In genomic region chr10:30816144-30816811, GRCh38 we compare ENCODE assay signal across 24 cellular contexts.
A peak's percentile ranks its signal among the peaks of the same experiment; 100 is the strongest.
DNase-seq lines count a peak whose midpoint lies in the region; ATAC-seq, FAIRE-seq and TF ChIP-seq lines count a peak whose summit lies in the region.
"Had no signal": no experiment of that assay in that cellular context is flagged by ENCODE, and none has a peak within 500 bp of the region (broad histone marks: within the 10 kb centered on the region; RNA-seq: fewer than 3 reads in every experiment).

No MANE protein-coding gene starts in this region.

- peaks cover 35 to 55% (median 50%) of the 10 kb centered on the region in 3 donors for H3K4me1 ChIP-seq in skeletal muscle tissue (ENCODE audit: control insufficient read depth in 3 of 3, insufficient read depth in 3 of 3, low read length in 3 of 3)

- no peaks in the 10 kb centered on the region for H3K27me3 Mint-ChIP-seq in mesothelial cell of epicardium (ENCODE audit: low read depth)
- H3K27me3 Mint-ChIP-seq: activated CD8-positive, alpha-beta T cell treated with anti-CD3 and anti-CD28 coated beads for 36 hours; CD4-positive, alpha-beta memory T cell had no signal

- peak; percentile 14 for FAIRE-seq in GM12892 (lab: Jason Lieb, UNC)
- FAIRE-seq: frontal cortex, RCC 7860 had no signal

- H3K27me3 ChIP-seq in skeletal muscle tissue (ENCODE audit: control insufficient read depth in 3 of 3, insufficient read depth in 3 of 3, low read length in 3 of 3) = no peaks in the 10 kb centered on the region

- H3K27ac ChIP-seq in skeletal muscle tissue (ENCODE audit: low read depth, low read length) = peak overlapping the region; percentile 46

- no peaks in the 10 kb centered on the region for H3K9me3 ChIP-seq in skeletal muscle tissue (ENCODE audit: control insufficient read depth in 3 of 3, low read length in 3 of 3)

- H3K36me3 ChIP-seq in skeletal muscle tissue (ENCODE audit: control insufficient read depth in 3 of 3, insufficient read depth in 3 of 3, low read length in 3 of 3) = no peaks in the 10 kb centered on the region

- TF ChIP-seq CTCF in mesothelial cell of epicardium (IDR thresholded peaks at IDR 0.05; ENCODE audit: unreplicated experiment) = no peak

- H3K36me3 Mint-ChIP-seq in mesothelial cell of epicardium = no peaks in the 10 kb centered on the region
- H3K36me3 Mint-ChIP-seq: CD4-positive, alpha-beta memory T cell had no signal

- peak overlapping the region in 1 of 3 donors; percentile 42 for H3K9ac ChIP-seq in skeletal muscle tissue (ENCODE audit: low read depth in 1 of 3, low read length in 3 of 3)

- H3K4me3 ChIP-seq in skeletal muscle tissue (ENCODE audit: low read length in 3 of 3) = no peak overlapping the region

- no peak for DNase-seq in GM12892 (ENCODE audit: insufficient read length)
- DNase-seq in NCI-H82 treated with DMSO at 0.1 percent for 48 hours (lab: John Stamatoyannopoulos, UW; ENCODE audit: unreplicated experiment) = peak; percentile 82
- no peak for DNase-seq in mesothelial cell of epicardium (ENCODE audit: low spot score in 2 of 2, unreplicated experiment in 2 of 2)
- no peak for DNase-seq in NCI-H1092 (lab: John Stamatoyannopoulos, UW)
- DNase-seq in activated CD4-positive, alpha-beta T cell treated with anti-CD3 and anti-CD28 coated beads, Interleukin-2, amount 50 U/mL, for 1 hour = no peak
- DNase-seq in stimulated activated CD4-positive, alpha-beta T cell treated with anti-CD3 and anti-CD28 coated beads, Interleukin-12 subunit alpha, Interleukin-12 subunit beta, amount 100 ng/mL, for 4 hours = no peak
- DNase-seq: activated B cell treated with CpG ODN at 0.5 μM for 24 hours; activated CD8-positive, alpha-beta T cell treated with anti-CD3 and anti-CD28 coated beads for 36 hours; activated naive CD4-positive, alpha-beta T cell; activated T-cell treated with anti-CD3 and anti-CD28 coated beads, Interleukin-2, amount 50 U/mL, for 1 hour; caudate nucleus; CD4-positive, alpha-beta memory T cell; erythroblast; KBM-7; left cardiac atrium; NCI-H1694 treated with DMSO at 0.1 percent for 48 hours; NCI-H446 treated with DMSO at 0.1 percent for 48 hours; NK-92 treated with Interleukin-12 subunit alpha and Interleukin-12 subunit beta, amount 100 ng/mL, for 24 hours; stimulated activated CD4-positive, alpha-beta T cell treated with anti-CD3 and anti-CD28 coated beads, Interleukin-15, amount 100 ng/mL, for 24 hours had no signal

- TF ChIP-seq POLR2A in GM12892 (IDR thresholded peaks at IDR 0.05; ENCODE audit: low read depth, low read length) = no peak

- peaks cover 80% of the 10 kb centered on the region for H3K4me1 Mint-ChIP-seq in mesothelial cell of epicardium
- H3K4me1 Mint-ChIP-seq: activated B cell treated with CpG ODN at 0.5 μM for 24 hours had no signal

- no peak overlapping the region for H3K4me3 Mint-ChIP-seq in mesothelial cell of epicardium
- H3K4me3 Mint-ChIP-seq: activated B cell treated with CpG ODN at 0.5 μM for 24 hours; activated CD8-positive, alpha-beta T cell treated with anti-CD3 and anti-CD28 coated beads for 36 hours; CD4-positive, alpha-beta memory T cell; neural crest cell had no signal

- H3K27ac Mint-ChIP-seq in mesothelial cell of epicardium = peak overlapping the region; percentile 78
- H3K27ac Mint-ChIP-seq: activated B cell treated with CpG ODN at 0.5 μM for 24 hours; activated CD8-positive, alpha-beta T cell treated with anti-CD3 and anti-CD28 coated beads for 36 hours had no signal

- ATAC-seq in HG02840 (IDR thresholded peaks at IDR 0.05; ENCODE audit: low FRiP score, unreplicated experiment) = no peak
- ATAC-seq: activated CD8-positive, alpha-beta T cell treated with anti-CD3 and anti-CD28 coated beads for 36 hours had no signal

- no peaks in the 10 kb centered on the region for H3K9me3 Mint-ChIP-seq in mesothelial cell of epicardium
- H3K9me3 Mint-ChIP-seq: activated B cell treated with CpG ODN at 0.5 μM for 24 hours; activated CD8-positive, alpha-beta T cell treated with anti-CD3 and anti-CD28 coated beads for 36 hours; CD4-positive, alpha-beta memory T cell; neural crest cell had no signal
